In genomic region chr15:85501574-85501973, GRCh38 we compare ENCODE assay signal across 23 cellular contexts.
A peak's percentile ranks its signal among the peaks of the same experiment; 100 is the strongest.
DNase-seq lines count a peak whose midpoint lies in the region; ATAC-seq and TF ChIP-seq lines count a peak whose summit lies in the region.
"Had no signal": no experiment of that assay in that cellular context is flagged by ENCODE, and none has a peak within 500 bp of the region (broad histone marks: within the 10 kb centered on the region; RNA-seq: fewer than 3 reads in every experiment).

No MANE protein-coding gene starts in this region.

- no peaks in the 10 kb centered on the region for H3K27me3 Mint-ChIP-seq in T-helper 2 cell treated with Interferon-gamma antibody and Interleukin-4, amounts not matched to agents 5 μg/mL and 100 μg/mL, for 36 hours (ENCODE audit: low read depth)
- H3K27me3 Mint-ChIP-seq in stimulated activated naive B cell treated with anti-CD40 and anti-IgM and Interleukin-4, amounts not matched to agents 10 μg/mL and 1 μg/mL and 100 μg/mL, for 72 hours, result no peaks in the 10 kb centered on the region
- H3K27me3 Mint-ChIP-seq in WTC11 (ENCODE audit: low read depth), result no peaks in the 10 kb centered on the region
- H3K27me3 Mint-ChIP-seq: progenitor cell of endocrine pancreas had no signal

- H3K9me3 Mint-ChIP-seq in T-helper 2 cell treated with Interferon-gamma antibody and Interleukin-4, amounts not matched to agents 5 μg/mL and 100 μg/mL, for 36 hours, result no peaks in the 10 kb centered on the region
- no peaks in the 10 kb centered on the region for H3K9me3 Mint-ChIP-seq in stimulated activated naive B cell treated with anti-CD40 and anti-IgM and Interleukin-4, amounts not matched to agents 10 μg/mL and 1 μg/mL and 100 μg/mL, for 72 hours
- H3K9me3 Mint-ChIP-seq in WTC11, result no peaks in the 10 kb centered on the region
- H3K9me3 Mint-ChIP-seq: immature natural killer cell had no signal

- peak overlapping the region; percentile 51 for H3K4me3 Mint-ChIP-seq in T-helper 2 cell treated with Interferon-gamma antibody and Interleukin-4, amounts not matched to agents 5 μg/mL and 100 μg/mL, for 36 hours
- no peak overlapping the region for H3K4me3 Mint-ChIP-seq in stimulated activated naive B cell treated with anti-CD40 and anti-IgM and Interleukin-4, amounts not matched to agents 10 μg/mL and 1 μg/mL and 100 μg/mL, for 72 hours
- H3K4me3 Mint-ChIP-seq in WTC11, result no peak overlapping the region
- H3K4me3 Mint-ChIP-seq: activated CD8-positive, alpha-beta T cell treated with anti-CD3 and anti-CD28 coated beads, Interleukin-2, amount 10 ng/mL, durations not matched to agents 7 days and 5 days; CD14-positive monocyte; immature natural killer cell had no signal

- DNase-seq in right atrium auricular region (ENCODE audit: low spot score), result no peak
- no peak for DNase-seq in left ventricle myocardium superior
- DNase-seq in T-helper 2 cell treated with Interferon-gamma antibody and Interleukin-4, amounts not matched to agents 5 μg/mL and 100 μg/mL, for 36 hours (ENCODE audit: low spot score), result no peak
- peak; percentile 16 for DNase-seq in fibroblast of mammary gland (ENCODE audit: low read depth)
- DNase-seq in stimulated activated naive B cell treated with anti-CD40 and anti-IgM and Interleukin-4, amounts not matched to agents 10 μg/mL and 1 μg/mL and 100 μg/mL, for 72 hours, result no peak
- DNase-seq in WTC11 (ENCODE audit: low spot score), result no peak
- no peak for DNase-seq in head of caudate nucleus
- DNase-seq: activated CD8-positive, alpha-beta T cell treated with anti-CD3 and anti-CD28 coated beads, Interleukin-2, amount 10 ng/mL, durations not matched to agents 7 days and 5 days; activated T-cell treated with anti-CD3 and anti-CD28 coated beads, Interleukin-2, amount 50 U/mL, for 48 hours; DMS153; immature natural killer cell; left lung; NCI-H146; NCI-H510A treated with DMSO at 0.1 percent for 48 hours; Peyer's patch; stimulated activated CD4-positive, alpha-beta T cell treated with anti-CD3 and anti-CD28 coated beads, Interleukin-2, amount 100 ng/mL, for 24 hours; stimulated activated naive CD4-positive, alpha-beta T cell treated with Interleukin-2 at 50 U/mL for 16 hours; thyroid gland had no signal

- H3K9me3 ChIP-seq in right atrium auricular region, result no peaks in the 10 kb centered on the region
- H3K9me3 ChIP-seq: HAP-1, left lung, Peyer's patch, thyroid gland had no signal

- H3K27ac Mint-ChIP-seq in T-helper 2 cell treated with Interferon-gamma antibody and Interleukin-4, amounts not matched to agents 5 μg/mL and 100 μg/mL, for 36 hours, result peak overlapping the region; percentile 52
- H3K27ac Mint-ChIP-seq in stimulated activated naive B cell treated with anti-CD40 and anti-IgM and Interleukin-4, amounts not matched to agents 10 μg/mL and 1 μg/mL and 100 μg/mL, for 72 hours, result peak overlapping the region; percentile 33
- no peak overlapping the region for H3K27ac Mint-ChIP-seq in WTC11
- H3K27ac Mint-ChIP-seq: activated CD8-positive, alpha-beta T cell treated with anti-CD3 and anti-CD28 coated beads, Interleukin-2, amount 10 ng/mL, durations not matched to agents 7 days and 5 days; CD14-positive monocyte; immature natural killer cell; progenitor cell of endocrine pancreas had no signal

- peaks cover 71% of the 10 kb centered on the region for H3K4me1 Mint-ChIP-seq in T-helper 2 cell treated with Interferon-gamma antibody and Interleukin-4, amounts not matched to agents 5 μg/mL and 100 μg/mL, for 36 hours (ENCODE audit: low read depth)
- H3K4me1 Mint-ChIP-seq in stimulated activated naive B cell treated with anti-CD40 and anti-IgM and Interleukin-4, amounts not matched to agents 10 μg/mL and 1 μg/mL and 100 μg/mL, for 72 hours, result peaks cover 49 to 79% of the 10 kb centered on the region in 2 donors
- H3K4me1 Mint-ChIP-seq in WTC11, result peaks cover 59% of the 10 kb centered on the region

- H3K4me3 ChIP-seq in right atrium auricular region (no peak overlapping the region), fibroblast of mammary gland (ENCODE audit: control insufficient read depth, low read depth, low read length) (no peak overlapping the region)
- H3K4me3 ChIP-seq: HAP-1, K562, left lung, Peyer's patch, thyroid gland had no signal

- CTCF ChIA-PET in WTC11 (lab: Charles Lee), result no interaction called here

- H3K27me3 ChIP-seq in right atrium auricular region, result no peaks in the 10 kb centered on the region
- H3K27me3 ChIP-seq: left lung, Peyer's patch, thyroid gland had no signal

- ATAC-seq in left ventricle myocardium superior (no peak), WTC11 (no peak), HG03159 (IDR thresholded peaks at IDR 0.05; ENCODE audit: unreplicated experiment) (no peak)
- ATAC-seq in stimulated activated naive B cell treated with anti-CD40 and anti-IgM and Interleukin-4, amounts not matched to agents 10 μg/mL and 1 μg/mL and 100 μg/mL, for 72 hours (replicated peaks), result no peak
- ATAC-seq: activated CD8-positive, alpha-beta T cell treated with anti-CD3 and anti-CD28 coated beads, Interleukin-2, amount 10 ng/mL, durations not matched to agents 7 days and 5 days; K562; left lung had no signal

- POLR2A ChIA-PET in WTC11 (lab: Charles Lee), result no interaction called here

- no peak for TF ChIP-seq CTCF in right atrium auricular region (IDR thresholded peaks at IDR 0.05)
- no peak for TF ChIP-seq CTCF in fibroblast of mammary gland (conservative IDR thresholded peaks at IDR 0.05; ENCODE audit: control insufficient read depth, insufficient read depth, low read depth, low read length)
- TF ChIP-seq CTCF in WTC11 (IDR thresholded peaks at IDR 0.05), result no peak

- peaks cover 0 to 68% of the 10 kb centered on the region in 2 donors for H3K4me1 ChIP-seq in right atrium auricular region

- intact Hi-C loops in left ventricle myocardium superior (cut with micrococcal nuclease), result no loop called here
- intact Hi-C loops in head of caudate nucleus (cut with DNase I), result no loop called here

- no peaks in the 10 kb centered on the region for H3K36me3 ChIP-seq in right atrium auricular region
- H3K36me3 ChIP-seq: HAP-1, left lung, Peyer's patch, thyroid gland had no signal

- no peaks in the 10 kb centered on the region for H3K36me3 Mint-ChIP-seq in T-helper 2 cell treated with Interferon-gamma antibody and Interleukin-4, amounts not matched to agents 5 μg/mL and 100 μg/mL, for 36 hours (ENCODE audit: low read depth)
- peaks cover 6 to 12% of the 10 kb centered on the region in 2 donors for H3K36me3 Mint-ChIP-seq in stimulated activated naive B cell treated with anti-CD40 and anti-IgM and Interleukin-4, amounts not matched to agents 10 μg/mL and 1 μg/mL and 100 μg/mL, for 72 hours
- H3K36me3 Mint-ChIP-seq in WTC11, result no peaks in the 10 kb centered on the region
- H3K36me3 Mint-ChIP-seq: immature natural killer cell had no signal

- peak overlapping the region; percentile 76 to 85 for H3K27ac ChIP-seq in right atrium auricular region
- H3K27ac ChIP-seq: Peyer's patch, thyroid gland had no signal

TF ChIP-seq in WTC11, 78 proteins besides CTCF, POLR2A, EP300 and RAD21:
- no peak for TF ChIP-seq FOXP1 (CRISPR knock-in tag; IDR thresholded peaks at IDR 0.05; ENCODE audit: borderline replicate concordance)
- no peak for TF ChIP-seq RORB (CRISPR knock-in tag; IDR thresholded peaks at IDR 0.05)
